ENCODE assay signal across 1 cellular context in genomic region chr3:61627768-61628185, GRCh38.
TF ChIP-seq lines count a peak whose summit lies in the region.

No MANE protein-coding gene starts in this region.

TF ChIP-seq in SK-N-SH, 30 proteins besides CTCF, POLR2A, EP300 and RAD21 (continued from another document):
- TF ChIP-seq USF2 (IDR thresholded peaks at IDR 0.05; ENCODE audit: borderline replicate concordance, low read depth, low read length) (no peak), PBX3 (IDR thresholded peaks at IDR 0.05) (peak; percentile 96), SIN3A (IDR thresholded peaks at IDR 0.05; ENCODE audit: borderline replicate concordance, low read depth, low read length) (peak; percentile 76; the same call in 1 of the 2 replicates), SMC3 (IDR thresholded peaks at IDR 0.05; ENCODE audit: low read depth, low read length) (no peak), FOSL2 (IDR thresholded peaks at IDR 0.05; ENCODE audit: borderline replicate concordance, low read depth) (peak; percentile 68; the same call in 1 of the 2 replicates), MAX (IDR thresholded peaks at IDR 0.05; ENCODE audit: low read depth) (peak; percentile 80; the same call in 1 of the 2 replicates)
- TF ChIP-seq, protein P1, sequence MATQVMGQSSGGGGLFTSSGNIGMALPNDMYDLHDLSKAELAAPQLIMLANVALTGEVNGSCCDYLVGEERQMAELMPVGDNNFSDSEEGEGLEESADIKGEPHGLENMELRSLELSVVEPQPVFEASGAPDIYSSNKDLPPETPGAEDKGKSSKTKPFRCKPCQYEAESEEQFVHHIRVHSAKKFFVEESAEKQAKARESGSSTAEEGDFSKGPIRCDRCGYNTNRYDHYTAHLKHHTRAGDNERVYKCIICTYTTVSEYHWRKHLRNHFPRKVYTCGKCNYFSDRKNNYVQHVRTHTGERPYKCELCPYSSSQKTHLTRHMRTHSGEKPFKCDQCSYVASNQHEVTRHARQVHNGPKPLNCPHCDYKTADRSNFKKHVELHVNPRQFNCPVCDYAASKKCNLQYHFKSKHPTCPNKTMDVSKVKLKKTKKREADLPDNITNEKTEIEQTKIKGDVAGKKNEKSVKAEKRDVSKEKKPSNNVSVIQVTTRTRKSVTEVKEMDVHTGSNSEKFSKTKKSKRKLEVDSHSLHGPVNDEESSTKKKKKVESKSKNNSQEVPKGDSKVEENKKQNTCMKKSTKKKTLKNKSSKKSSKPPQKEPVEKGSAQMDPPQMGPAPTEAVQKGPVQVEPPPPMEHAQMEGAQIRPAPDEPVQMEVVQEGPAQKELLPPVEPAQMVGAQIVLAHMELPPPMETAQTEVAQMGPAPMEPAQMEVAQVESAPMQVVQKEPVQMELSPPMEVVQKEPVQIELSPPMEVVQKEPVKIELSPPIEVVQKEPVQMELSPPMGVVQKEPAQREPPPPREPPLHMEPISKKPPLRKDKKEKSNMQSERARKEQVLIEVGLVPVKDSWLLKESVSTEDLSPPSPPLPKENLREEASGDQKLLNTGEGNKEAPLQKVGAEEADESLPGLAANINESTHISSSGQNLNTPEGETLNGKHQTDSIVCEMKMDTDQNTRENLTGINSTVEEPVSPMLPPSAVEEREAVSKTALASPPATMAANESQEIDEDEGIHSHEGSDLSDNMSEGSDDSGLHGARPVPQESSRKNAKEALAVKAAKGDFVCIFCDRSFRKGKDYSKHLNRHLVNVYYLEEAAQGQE (IDR thresholded peaks at IDR 0.05; ENCODE audit: low read depth, low read length) = no peak
